Comparison of ENCODE assay signal across 8 cellular contexts in genomic region chrX:103248553-103248952, GRCh38. TPM values are rescaled to one million over a fixed set of nuclear protein-coding genes. Genes with fewer than 3 reads are reported as not detected.
A peak's percentile ranks its signal among the peaks of the same experiment; 100 is the strongest.
DNase-seq lines count a peak whose midpoint lies in the region; ATAC-seq, FAIRE-seq and TF ChIP-seq lines count a peak whose summit lies in the region.

No MANE protein-coding gene starts in this region.

- DNase-seq in SIG-M5 treated with dmso at 0.1 percent for 504 hours (lab: John Stamatoyannopoulos, UW; ENCODE audit: unreplicated experiment) (peak; percentile 4), SIG-M5 (lab: John Stamatoyannopoulos, UW) (no peak), Kasumi-1 (lab: John Stamatoyannopoulos, UW) (peak; percentile 28 to 38), psoas muscle (no peak)
- DNase-seq in activated CD8-positive, alpha-beta memory T cell treated with anti-CD3 and anti-CD28 coated beads, Interleukin-2, amount 10 ng/mL, durations not matched to agents 7 days and 5 days, result no peak

- no peaks in the 10 kb centered on the region for H3K4me1 ChIP-seq in psoas muscle

- peak; percentile 80 for FAIRE-seq in colon (lab: Jason Lieb, UNC)

- H3K36me3 ChIP-seq in psoas muscle (ENCODE audit: insufficient read depth in 1 of 2, low read depth in 1 of 2), result no peaks in the 10 kb centered on the region

- H3K9me3 Mint-ChIP-seq in activated CD8-positive, alpha-beta memory T cell treated with anti-CD3 and anti-CD28 coated beads, Interleukin-2, amount 10 ng/mL, durations not matched to agents 7 days and 5 days (ENCODE audit: low read depth), result no peaks in the 10 kb centered on the region

- no peaks in the 10 kb centered on the region for H3K27me3 ChIP-seq in psoas muscle (ENCODE audit: insufficient read depth in 3 of 3, low read length in 2 of 3)

- CTCF ChIA-PET in activated CD8-positive, alpha-beta memory T cell treated with anti-CD3 and anti-CD28 coated beads, Interleukin-2, amount 10 ng/mL, durations not matched to agents 7 days and 5 days (lab: Charles Lee), result interaction anchor here (1.2 to 1.4 kb wide), 2 partner anchors 37 to 40 kb away, joined by 5 to 8 read pairs; no protein-coding TSS in a partner anchor

- H3K27me3 Mint-ChIP-seq in activated CD8-positive, alpha-beta memory T cell treated with anti-CD3 and anti-CD28 coated beads, Interleukin-2, amount 10 ng/mL, durations not matched to agents 7 days and 5 days, result no peaks in the 10 kb centered on the region

- peak; percentile 41 for TF ChIP-seq CTCF in psoas muscle (IDR thresholded peaks at IDR 0.05)

- no peak overlapping the region for H3K4me3 ChIP-seq in psoas muscle

- H3K4me1 Mint-ChIP-seq in activated CD8-positive, alpha-beta memory T cell treated with anti-CD3 and anti-CD28 coated beads, Interleukin-2, amount 10 ng/mL, durations not matched to agents 7 days and 5 days, result peaks cover 1% of the 10 kb centered on the region

- no peak overlapping the region for H3K27ac ChIP-seq in psoas muscle

- H3K27ac Mint-ChIP-seq in activated CD8-positive, alpha-beta memory T cell treated with anti-CD3 and anti-CD28 coated beads, Interleukin-2, amount 10 ng/mL, durations not matched to agents 7 days and 5 days, result no peak overlapping the region

- H3K9me3 ChIP-seq in psoas muscle, result no peaks in the 10 kb centered on the region

- peaks cover 3% of the 10 kb centered on the region for H3K36me3 Mint-ChIP-seq in activated CD8-positive, alpha-beta memory T cell treated with anti-CD3 and anti-CD28 coated beads, Interleukin-2, amount 10 ng/mL, durations not matched to agents 7 days and 5 days

- H3K4me3 Mint-ChIP-seq in activated CD8-positive, alpha-beta memory T cell treated with anti-CD3 and anti-CD28 coated beads, Interleukin-2, amount 10 ng/mL, durations not matched to agents 7 days and 5 days, result no peak overlapping the region

- ATAC-seq in psoas muscle (no peak), GM19452 (IDR thresholded peaks at IDR 0.05; ENCODE audit: unreplicated experiment) (no peak), esophagus mucosa (no peak)
- no peak for ATAC-seq in activated CD8-positive, alpha-beta memory T cell treated with anti-CD3 and anti-CD28 coated beads, Interleukin-2, amount 10 ng/mL, durations not matched to agents 7 days and 5 days

- intact Hi-C loops in psoas muscle (cut with DNase I), result no loop called here

RNA-seq across cellular contexts. Expression of gene TCEAL8, which starts 6.4 kb away (rescaled TPM):
- total RNA-seq in psoas muscle, result 10 to 100 TPM in 1 of 4 donors, 1 to 10 TPM in 3; 6.6 to 15.8 (median 8.2) TPM
- 10 to 100 TPM in 2 of 3 donors, 1 to 10 TPM in 1; 9.5 to 13.9 (median 11.0) TPM for polyA plus RNA-seq in psoas muscle
- total RNA-seq in activated CD8-positive, alpha-beta memory T cell treated with anti-CD3 and anti-CD28 coated beads, Interleukin-2, amount 10 ng/mL, durations not matched to agents 7 days and 5 days, result 10 to 100 TPM; 28.5 to 31.9 TPM
- 21.0 TPM for total RNA-seq in esophagus mucosa

RNA-seq across cellular contexts. Expression of gene TCEAL5, which starts 28.0 kb away (rescaled TPM):
- total RNA-seq in psoas muscle (not detected), esophagus mucosa (not detected)
- polyA plus RNA-seq in psoas muscle, result under 1 TPM in 2 of 3 donors, not detected in 1; 0.08 to 0.09 TPM
- total RNA-seq in activated CD8-positive, alpha-beta memory T cell treated with anti-CD3 and anti-CD28 coated beads, Interleukin-2, amount 10 ng/mL, durations not matched to agents 7 days and 5 days, result not detected

RNA-seq across cellular contexts. Expression of gene BEX4, which starts 33.6 kb away (rescaled TPM):
- total RNA-seq in psoas muscle (1 to 10 TPM; 1.9 to 4.6 (median 2.8) TPM), esophagus mucosa (12.2 TPM)
- polyA plus RNA-seq in psoas muscle, result 1 to 10 TPM; 3.7 to 4.9 (median 4.0) TPM
- total RNA-seq in activated CD8-positive, alpha-beta memory T cell treated with anti-CD3 and anti-CD28 coated beads, Interleukin-2, amount 10 ng/mL, durations not matched to agents 7 days and 5 days, result 10 to 100 TPM in 1 of 2 experiments, 1 to 10 TPM in 1; 8.3 to 12.4 TPM

Comparison
In these comparisons a context has a peak if more than half of its experiments do, and no peak if none do; other contexts are left out.
1. DNase-seq: peak in SIG-M5 treated with dmso at 0.1 percent for 504 hours (single experiment) and Kasumi-1 (2 of 2); none in SIG-M5 (single experiment), psoas muscle (0 of 2) and activated CD8-positive, alpha-beta memory T cell treated with anti-CD3 and anti-CD28 coated beads, Interleukin-2, amount 10 ng/mL, durations not matched to agents 7 days and 5 days (single experiment).